29 cellular contexts compared by ENCODE assay signal in genomic region chr1:231392380-231393131, GRCh38. TPM values are rescaled to one million over a fixed set of nuclear protein-coding genes. Genes with fewer than 3 reads are reported as not detected.
DNase-seq lines count a peak whose midpoint lies in the region; ATAC-seq and TF ChIP-seq lines count a peak whose summit lies in the region.
"Had no signal": no experiment of that assay in that cellular context is flagged by ENCODE, and none has a peak within 500 bp of the region (broad histone marks: within the 10 kb centered on the region; RNA-seq: fewer than 3 reads in every experiment).

No MANE protein-coding gene starts in this region.

- intact Hi-C loops in psoas muscle (cut with DNase I), result no loop called here

- H3K36me3 ChIP-seq in psoas muscle (ENCODE audit: insufficient read depth in 1 of 2, low read depth in 1 of 2), result no peaks in the 10 kb centered on the region
- H3K36me3 ChIP-seq: gastroesophageal sphincter, left ventricle myocardium inferior, thyroid gland had no signal

- no peaks in the 10 kb centered on the region for H3K27me3 ChIP-seq in psoas muscle (ENCODE audit: insufficient read depth in 3 of 3, low read length in 2 of 3)
- H3K27me3 ChIP-seq: gastroesophageal sphincter, thyroid gland had no signal

- TF ChIP-seq EP300 in Ishikawa (IDR thresholded peaks at IDR 0.05; ENCODE audit: borderline replicate concordance), result no peak

- H3K9me3 ChIP-seq in psoas muscle, result no peaks in the 10 kb centered on the region
- H3K9me3 ChIP-seq: gastroesophageal sphincter, HAP-1, left ventricle myocardium inferior, thyroid gland had no signal

- DNase-seq in DMS53 (lab: John Stamatoyannopoulos, UW), result peak; percentile 29
- DNase-seq in DMS53 treated with DMSO at 0.1 percent for 48 hours (lab: John Stamatoyannopoulos, UW; ENCODE audit: unreplicated experiment), result no peak
- peak; percentile 35 for DNase-seq in iPS-NIHi11 (ENCODE audit: low spot score)
- no peak for DNase-seq in psoas muscle
- no peak for DNase-seq in retina
- no peak for DNase-seq in anterior cingulate cortex (lab: John Stamatoyannopoulos, UW)
- DNase-seq: 8988T; activated CD4-positive, alpha-beta memory T cell treated with anti-CD3 and anti-CD28 coated beads for 36 hours; activated CD8-positive, alpha-beta memory T cell treated with anti-CD3 and anti-CD28 coated beads, Interleukin-2, amount 50 U/mL, for 48 hours; AML-193; CD4-positive, alpha-beta memory T cell; central memory CD4-positive, alpha-beta T cell; GDM1; hippocampal formation; Kasumi-1; left ventricle myocardium inferior; MV-4-11; naive thymus-derived CD8-positive, alpha-beta T cell; NCI-H1436 treated with DMSO at 0.1 percent for 48 hours; occipital lobe; stimulated activated naive CD8-positive, alpha-beta T cell treated with anti-CD3 and anti-CD28 coated beads, Interleukin-15, amount 100 ng/mL, for 72 hours; T1000; thyroid gland had no signal

- WGBS in psoas muscle, 3 donors, result 29 to 42% (median 40%) methylated on average over 1 of the region's 1 CpG

- TF ChIP-seq RAD21 in Ishikawa (IDR thresholded peaks at IDR 0.05; ENCODE audit: low read depth), result no peak

- H3K4me3 ChIP-seq in psoas muscle, result no peak overlapping the region
- H3K4me3 ChIP-seq: gastroesophageal sphincter, HAP-1, left ventricle myocardium inferior, skin epidermis, thyroid gland had no signal

- no peak for TF ChIP-seq CTCF in psoas muscle (IDR thresholded peaks at IDR 0.05)

- peak overlapping the region; percentile 30 for H3K27ac ChIP-seq in psoas muscle
- H3K27ac ChIP-seq: thyroid gland had no signal

- peaks cover 53% of the 10 kb centered on the region for H3K4me1 ChIP-seq in psoas muscle

- ATAC-seq in psoas muscle, result peak in 3 of 4 donors; percentile 16 to 36 (median 26)
- no peak for ATAC-seq in HG03159 (IDR thresholded peaks at IDR 0.05; ENCODE audit: unreplicated experiment)
- ATAC-seq: activated naive CD4-positive, alpha-beta T cell treated with anti-CD3 and anti-CD28 coated beads, Interleukin-2, amount 50 U/mL, for 72 hours; gastroesophageal sphincter; naive thymus-derived CD8-positive, alpha-beta T cell; stimulated activated naive CD8-positive, alpha-beta T cell treated with anti-CD3 and anti-CD28 coated beads, Interleukin-15, amount 100 ng/mL, for 72 hours had no signal

TF ChIP-seq in Ishikawa, 13 proteins besides CTCF, POLR2A, EP300 and RAD21:
- TF ChIP-seq REST (IDR thresholded peaks at IDR 0.05; ENCODE audit: low read depth) (peak; percentile 65; the same call in 1 of the 2 replicates), MAX (IDR thresholded peaks at IDR 0.05) (no peak)

RNA-seq across cellular contexts. Expression of gene EGLN1, which starts 29.5 kb away (rescaled TPM):
- 100 to 1,000 TPM; 158 to 532 (median 327) TPM for total RNA-seq in psoas muscle
- 100 to 1,000 TPM in 2 of 3 donors, 10 to 100 TPM in 1; 52.4 to 596 (median 201) TPM for polyA plus RNA-seq in psoas muscle

RNA-seq across cellular contexts. Expression of gene SPRTN, which starts 54.5 kb away (rescaled TPM):
- 1 to 10 TPM; 7.0 to 9.8 (median 9.2) TPM for total RNA-seq in psoas muscle
- 10 to 100 TPM in 1 of 3 donors, 1 to 10 TPM in 2; 4.3 to 14.8 (median 6.2) TPM for polyA plus RNA-seq in psoas muscle

RNA-seq across cellular contexts. Expression of gene EXOC8, which starts 54.9 kb away (rescaled TPM):
- total RNA-seq in psoas muscle, result 10 to 100 TPM; 13.7 to 39.9 (median 23.5) TPM
- polyA plus RNA-seq in psoas muscle, result 10 to 100 TPM in 2 of 3 donors, 1 to 10 TPM in 1; 5.2 to 25.4 (median 12.6) TPM

Comparison
In these comparisons a context has a peak if more than half of its experiments do, and no peak if none do; other contexts are left out.
1. DNase-seq: peak in DMS53 (single experiment) and iPS-NIHi11 (single experiment); none in DMS53 treated with DMSO at 0.1 percent for 48 hours (single experiment), psoas muscle (0 of 2), retina (single experiment) and anterior cingulate cortex (0 of 58).